In genomic region chr2:177783091-177783490, GRCh38 we compare ENCODE assay signal across 18 cellular contexts.
DNase-seq lines count a peak whose midpoint lies in the region; FAIRE-seq and TF ChIP-seq lines count a peak whose summit lies in the region.
"Had no signal": no experiment of that assay in that cellular context is flagged by ENCODE, and none has a peak within 500 bp of the region (broad histone marks: within the 10 kb centered on the region; RNA-seq: fewer than 3 reads in every experiment).

No MANE protein-coding gene starts in this region.

- dilution Hi-C loops in mammary epithelial cell (cut with HindIII; ENCODE audit: low sequenced_read_pairs): no loop called here

- no peaks in the 10 kb centered on the region for H3K27me3 ChIP-seq in mammary epithelial cell (ENCODE audit: insufficient read depth, low read length)

- H3K36me3 ChIP-seq in mammary epithelial cell (ENCODE audit: insufficient read depth, low read length): no peaks in the 10 kb centered on the region

- CTCF ChIA-PET in mammary epithelial cell (lab: Charles Lee; ENCODE audit: low non-redundant PET): interaction anchor here (0.7 kb wide), 1 partner anchor 11 kb away, joined by 6 read pairs; no protein-coding TSS in a partner anchor
- CTCF ChIA-PET in MCF 10A (lab: Yijun Ruan, JAX): interaction anchor here (1.6 kb wide), 1 partner anchor 16 kb away, joined by 5 read pairs; no protein-coding TSS in a partner anchor

- no peaks in the 10 kb centered on the region for H3K27me3 Mint-ChIP-seq in MCF 10A (ENCODE audit: insufficient read depth, unreplicated experiment)

- H3K27ac Mint-ChIP-seq in MCF 10A (ENCODE audit: low read depth, unreplicated experiment): no peak overlapping the region

- no peak overlapping the region for H3K27ac ChIP-seq in mammary epithelial cell (ENCODE audit: insufficient read depth, low read depth, low read length)

- DNase-seq in mammary epithelial cell (no peak), MCF 10A (ENCODE audit: unreplicated experiment) (no peak), RCC 7860 (ENCODE audit: low spot score) (peak; percentile 68), glomerular visceral epithelial cell (ENCODE audit: extremely low spot score) (peak; percentile 82), head of caudate nucleus (no peak), SK-N-DZ (ENCODE audit: low spot score) (no peak)
- no peak for DNase-seq in NK-92 treated with Interleukin-12 subunit alpha and Interleukin-12 subunit beta, amount 100 ng/mL, for 24 hours (lab: John Stamatoyannopoulos, UW)
- DNase-seq: CD4-positive, alpha-beta memory T cell; DMS53; GOT3; Kasumi-1; MM.1S; NCI-H1092 treated with DMSO at 0.1 percent for 48 hours; NCI-H146; NCI-H2171 treated with DMSO at 0.1 percent for 48 hours; NCI-H446 treated with DMSO at 0.1 percent for 48 hours; NCI-H69; SHP77 had no signal

- H4K20me1 ChIP-seq in mammary epithelial cell (ENCODE audit: insufficient read depth, low read length): no peaks in the 10 kb centered on the region

- no peak for TF ChIP-seq CTCF in mammary epithelial cell (conservative IDR thresholded peaks at IDR 0.05 in 1 of 2, IDR thresholded peaks at IDR 0.05 in 1 of 2; ENCODE audit: extremely low read depth in 1 of 2, insufficient read depth in 1 of 2, low read depth in 1 of 2, low read length in 2 of 2)
- TF ChIP-seq CTCF in MCF 10A (IDR thresholded peaks at IDR 0.05; ENCODE audit: unreplicated experiment): no peak

- no peaks in the 10 kb centered on the region for H3K36me3 Mint-ChIP-seq in MCF 10A (ENCODE audit: insufficient read depth, unreplicated experiment)
- H3K36me3 Mint-ChIP-seq: CD4-positive, alpha-beta memory T cell had no signal

- H3K4me2 ChIP-seq in mammary epithelial cell (ENCODE audit: insufficient read depth, low read depth, low read length): peak overlapping the region; percentile 32

- peak; percentile 96 for FAIRE-seq in RCC 7860 (lab: Jason Lieb, UNC)

- BruUV-seq in mammary epithelial cell (replicated peaks; lab: Mats Ljungman, UMichigan): no TSS peak
- BruUV-seq in MCF 10A (replicated peaks; lab: Mats Ljungman, UMichigan): no TSS peak

- in situ Hi-C loops in mammary epithelial cell (cut with MboI; ENCODE audit: low sequenced_read_pairs in 2 of 2): no loop called here

- no peaks in the 10 kb centered on the region for H3K79me2 ChIP-seq in mammary epithelial cell (ENCODE audit: insufficient read depth, low read length)

- no peak overlapping the region for H3K4me3 ChIP-seq in mammary epithelial cell (replicated peaks in 1 of 3; ENCODE audit: insufficient read depth in 1 of 3, low read depth in 2 of 3, low read length in 3 of 3)

- no peak overlapping the region for H3K9ac ChIP-seq in mammary epithelial cell (ENCODE audit: insufficient read depth, low read length)

- H3K4me1 Mint-ChIP-seq in MCF 10A (ENCODE audit: insufficient read depth, unreplicated experiment): no peaks in the 10 kb centered on the region

- intact Hi-C loops in mammary epithelial cell (cut with micrococcal nuclease): loop anchor here (10.0 kb wide), 1 partner anchor 102 kb away; no protein-coding TSS in a partner anchor
- intact Hi-C loops in MCF 10A (cut with micrococcal nuclease): no loop called here
- intact Hi-C loops in head of caudate nucleus (cut with DNase I): no loop called here

- POLR2A ChIA-PET in MCF 10A (lab: Yijun Ruan, JAX): no interaction called here

- H3K9me3 Mint-ChIP-seq in MCF 10A (ENCODE audit: unreplicated experiment): no peaks in the 10 kb centered on the region

- H3K4me1 ChIP-seq in mammary epithelial cell (ENCODE audit: insufficient read depth, low read length): peaks cover 30% of the 10 kb centered on the region

- no peak overlapping the region for H2AFZ ChIP-seq in mammary epithelial cell (ENCODE audit: low read depth, low read length)

- no peaks in the 10 kb centered on the region for H3K9me3 ChIP-seq in mammary epithelial cell (replicated peaks; ENCODE audit: insufficient read depth, low read length)

- no peak overlapping the region for H3K4me3 Mint-ChIP-seq in MCF 10A (ENCODE audit: unreplicated experiment)

Comparison
In these comparisons a context has a peak if more than half of its experiments do, and no peak if none do; other contexts are left out.
1. DNase-seq: peak in RCC 7860 (single experiment) and glomerular visceral epithelial cell (single experiment); none in mammary epithelial cell (single experiment), MCF 10A (single experiment), head of caudate nucleus (0 of 42), SK-N-DZ (single experiment) and NK-92 treated with Interleukin-12 subunit alpha and Interleukin-12 subunit beta, amount 100 ng/mL, for 24 hours (single experiment).